Comparison of ENCODE assay signal across 12 cellular contexts in the genomic region with DNA sequence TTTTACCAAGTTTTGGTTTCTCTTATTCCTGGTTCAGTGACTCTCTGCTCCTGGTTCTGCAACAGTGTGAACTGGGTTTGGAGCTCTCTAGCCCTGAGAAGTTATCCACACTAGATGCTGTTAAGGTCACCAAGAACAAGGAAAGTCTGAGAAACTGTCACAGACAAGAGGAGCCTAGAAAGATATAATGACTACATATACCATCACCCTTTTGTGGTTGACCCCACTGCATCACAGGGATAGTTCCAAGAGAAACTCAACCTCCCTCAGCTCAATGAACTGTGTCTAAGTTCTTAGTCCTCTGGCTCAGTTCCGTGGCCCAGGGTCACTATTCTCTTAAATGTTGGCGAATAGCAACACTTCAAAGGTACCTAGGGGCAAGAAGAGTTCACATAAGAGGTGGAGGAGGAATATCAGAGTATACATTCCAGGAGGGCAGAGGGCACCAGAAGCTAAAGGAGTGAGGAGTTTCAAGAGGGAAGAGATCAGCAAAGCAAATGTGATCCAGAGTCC.
DNase-seq lines count a peak whose midpoint lies in the region; ATAC-seq and TF ChIP-seq lines count a peak whose summit lies in the region.
"Had no signal": no experiment of that assay in that cellular context is flagged by ENCODE, and none has a peak within 500 bp of the region (broad histone marks: within the 10 kb centered on the region; RNA-seq: fewer than 3 reads in every experiment).

No MANE protein-coding gene starts in this region.

- no peak overlapping the region for H3K4me3 Mint-ChIP-seq in activated naive CD8-positive, alpha-beta T cell treated with anti-CD3 and anti-CD28 coated beads, Interleukin-2, amount 50 U/mL, for 24 hours
- no peak overlapping the region for H3K4me3 Mint-ChIP-seq in activated naive CD8-positive, alpha-beta T cell treated with anti-CD3 and anti-CD28 coated beads for 36 hours
- no peak overlapping the region for H3K4me3 Mint-ChIP-seq in activated T-helper 17 cell treated with anti-CD3 and anti-CD28 coated beads, Interleukin-2, amount 50 U/mL, for 72 hours
- H3K4me3 Mint-ChIP-seq in stimulated activated naive CD8-positive, alpha-beta T cell treated with anti-CD3 and anti-CD28 coated beads, Interleukin-15, Interleukin-2, amounts not matched to agents 100 ng/mL and 50 ng/mL, for 24 hours, result no peak overlapping the region
- no peak overlapping the region for H3K4me3 Mint-ChIP-seq in natural killer cell
- H3K4me3 Mint-ChIP-seq: CD4-positive, CD25-positive, alpha-beta regulatory T cell had no signal

- no peak for DNase-seq in activated naive CD8-positive, alpha-beta T cell treated with anti-CD3 and anti-CD28 coated beads, Interleukin-2, amount 50 U/mL, for 24 hours
- DNase-seq in activated naive CD8-positive, alpha-beta T cell treated with anti-CD3 and anti-CD28 coated beads for 36 hours, result no peak
- DNase-seq in left kidney (ENCODE audit: low read depth, low spot score), result peak; percentile 64
- no peak for DNase-seq in amniotic stem cell (lab: John Stamatoyannopoulos, UW)
- DNase-seq in dedifferentiated amniotic fluid mesenchymal stem cell (ENCODE audit: extremely low spot score), result no peak
- no peak for DNase-seq in natural killer cell
- DNase-seq: ACHN; CD4-positive, CD25-positive, alpha-beta regulatory T cell; DMS53; GF-D8 had no signal

- ATAC-seq in activated naive CD8-positive, alpha-beta T cell treated with anti-CD3 and anti-CD28 coated beads, Interleukin-2, amount 50 U/mL, for 24 hours, result peak; percentile 50
- ATAC-seq in activated T-helper 17 cell treated with anti-CD3 and anti-CD28 coated beads, Interleukin-2, amount 50 U/mL, for 72 hours (replicated peaks), result peak; percentile 59
- no peak for ATAC-seq in natural killer cell

- H3K36me3 Mint-ChIP-seq in activated naive CD8-positive, alpha-beta T cell treated with anti-CD3 and anti-CD28 coated beads, Interleukin-2, amount 50 U/mL, for 24 hours (ENCODE audit: low read depth), result peaks cover 6% of the 10 kb centered on the region
- peaks cover 7% of the 10 kb centered on the region for H3K36me3 Mint-ChIP-seq in activated naive CD8-positive, alpha-beta T cell treated with anti-CD3 and anti-CD28 coated beads for 36 hours
- H3K36me3 Mint-ChIP-seq in activated T-helper 17 cell treated with anti-CD3 and anti-CD28 coated beads, Interleukin-2, amount 50 U/mL, for 72 hours (ENCODE audit: low read depth), result peaks cover 15% of the 10 kb centered on the region
- H3K36me3 Mint-ChIP-seq in stimulated activated naive CD8-positive, alpha-beta T cell treated with anti-CD3 and anti-CD28 coated beads, Interleukin-15, Interleukin-2, amounts not matched to agents 100 ng/mL and 50 ng/mL, for 24 hours (ENCODE audit: low read depth), result peaks cover 13% of the 10 kb centered on the region
- peaks cover 9% of the 10 kb centered on the region for H3K36me3 Mint-ChIP-seq in natural killer cell

- intact Hi-C loops in natural killer cell (cut with micrococcal nuclease), result no loop called here

- peaks cover 4% of the 10 kb centered on the region for H3K27me3 Mint-ChIP-seq in activated naive CD8-positive, alpha-beta T cell treated with anti-CD3 and anti-CD28 coated beads, Interleukin-2, amount 50 U/mL, for 24 hours
- H3K27me3 Mint-ChIP-seq in activated naive CD8-positive, alpha-beta T cell treated with anti-CD3 and anti-CD28 coated beads for 36 hours, result no peaks in the 10 kb centered on the region
- H3K27me3 Mint-ChIP-seq in activated T-helper 17 cell treated with anti-CD3 and anti-CD28 coated beads, Interleukin-2, amount 50 U/mL, for 72 hours, result no peaks in the 10 kb centered on the region
- H3K27me3 Mint-ChIP-seq in stimulated activated naive CD8-positive, alpha-beta T cell treated with anti-CD3 and anti-CD28 coated beads, Interleukin-15, Interleukin-2, amounts not matched to agents 100 ng/mL and 50 ng/mL, for 24 hours, result peaks cover 8% of the 10 kb centered on the region
- H3K27me3 Mint-ChIP-seq in natural killer cell (ENCODE audit: low read depth in 2 of 2), result peaks cover 2 to 20% of the 10 kb centered on the region in 2 donors

- H3K27ac Mint-ChIP-seq in activated naive CD8-positive, alpha-beta T cell treated with anti-CD3 and anti-CD28 coated beads, Interleukin-2, amount 50 U/mL, for 24 hours, result peak overlapping the region; percentile 24
- H3K27ac Mint-ChIP-seq in activated naive CD8-positive, alpha-beta T cell treated with anti-CD3 and anti-CD28 coated beads for 36 hours, result no peak overlapping the region
- no peak overlapping the region for H3K27ac Mint-ChIP-seq in activated T-helper 17 cell treated with anti-CD3 and anti-CD28 coated beads, Interleukin-2, amount 50 U/mL, for 72 hours
- peak overlapping the region; percentile 80 for H3K27ac Mint-ChIP-seq in stimulated activated naive CD8-positive, alpha-beta T cell treated with anti-CD3 and anti-CD28 coated beads, Interleukin-15, Interleukin-2, amounts not matched to agents 100 ng/mL and 50 ng/mL, for 24 hours
- no peak overlapping the region for H3K27ac Mint-ChIP-seq in natural killer cell
- H3K27ac Mint-ChIP-seq: CD4-positive, CD25-positive, alpha-beta regulatory T cell had no signal

- peaks cover 11% of the 10 kb centered on the region for H3K9me3 Mint-ChIP-seq in activated naive CD8-positive, alpha-beta T cell treated with anti-CD3 and anti-CD28 coated beads, Interleukin-2, amount 50 U/mL, for 24 hours
- peaks cover 8% of the 10 kb centered on the region for H3K9me3 Mint-ChIP-seq in activated naive CD8-positive, alpha-beta T cell treated with anti-CD3 and anti-CD28 coated beads for 36 hours
- H3K9me3 Mint-ChIP-seq in activated T-helper 17 cell treated with anti-CD3 and anti-CD28 coated beads, Interleukin-2, amount 50 U/mL, for 72 hours, result peaks cover 11% of the 10 kb centered on the region
- peaks cover 15% of the 10 kb centered on the region for H3K9me3 Mint-ChIP-seq in stimulated activated naive CD8-positive, alpha-beta T cell treated with anti-CD3 and anti-CD28 coated beads, Interleukin-15, Interleukin-2, amounts not matched to agents 100 ng/mL and 50 ng/mL, for 24 hours
- peaks cover 5 to 6% of the 10 kb centered on the region in 2 donors for H3K9me3 Mint-ChIP-seq in natural killer cell

- no peak for TF ChIP-seq CTCF in natural killer cell (IDR thresholded peaks at IDR 0.05)

- H3K4me1 Mint-ChIP-seq in activated naive CD8-positive, alpha-beta T cell treated with anti-CD3 and anti-CD28 coated beads, Interleukin-2, amount 50 U/mL, for 24 hours, result peaks cover 19% of the 10 kb centered on the region
- peaks cover 7% of the 10 kb centered on the region for H3K4me1 Mint-ChIP-seq in activated naive CD8-positive, alpha-beta T cell treated with anti-CD3 and anti-CD28 coated beads for 36 hours
- H3K4me1 Mint-ChIP-seq in activated T-helper 17 cell treated with anti-CD3 and anti-CD28 coated beads, Interleukin-2, amount 50 U/mL, for 72 hours, result peaks cover 5% of the 10 kb centered on the region
- H3K4me1 Mint-ChIP-seq in stimulated activated naive CD8-positive, alpha-beta T cell treated with anti-CD3 and anti-CD28 coated beads, Interleukin-15, Interleukin-2, amounts not matched to agents 100 ng/mL and 50 ng/mL, for 24 hours (ENCODE audit: low read depth), result peaks cover 22% of the 10 kb centered on the region
- H3K4me1 Mint-ChIP-seq in natural killer cell, result no peaks in the 10 kb centered on the region
- H3K4me1 Mint-ChIP-seq: CD4-positive, CD25-positive, alpha-beta regulatory T cell had no signal

Comparison
In these comparisons a context has a peak if more than half of its experiments do, and no peak if none do; other contexts are left out.
1. H3K27ac Mint-ChIP-seq: peak in activated naive CD8-positive, alpha-beta T cell treated with anti-CD3 and anti-CD28 coated beads, Interleukin-2, amount 50 U/mL, for 24 hours (single experiment) and stimulated activated naive CD8-positive, alpha-beta T cell treated with anti-CD3 and anti-CD28 coated beads, Interleukin-15, Interleukin-2, amounts not matched to agents 100 ng/mL and 50 ng/mL, for 24 hours (single experiment); none in activated naive CD8-positive, alpha-beta T cell treated with anti-CD3 and anti-CD28 coated beads for 36 hours (single experiment), activated T-helper 17 cell treated with anti-CD3 and anti-CD28 coated beads, Interleukin-2, amount 50 U/mL, for 72 hours (single experiment) and natural killer cell (0 of 2).
2. ATAC-seq: peak in activated naive CD8-positive, alpha-beta T cell treated with anti-CD3 and anti-CD28 coated beads, Interleukin-2, amount 50 U/mL, for 24 hours (single experiment) and activated T-helper 17 cell treated with anti-CD3 and anti-CD28 coated beads, Interleukin-2, amount 50 U/mL, for 72 hours (single experiment); none in natural killer cell (0 of 3).